In genomic region chr9:75855509-75855908, GRCh38 we compare ENCODE assay signal across 8 cellular contexts.
A peak's percentile ranks its signal among the peaks of the same experiment; 100 is the strongest.
DNase-seq lines count a peak whose midpoint lies in the region; ATAC-seq and TF ChIP-seq lines count a peak whose summit lies in the region.

No MANE protein-coding gene starts in this region.

- H3K36me3 ChIP-seq in adipocyte (ENCODE audit: control insufficient read depth, insufficient read depth, low read length, severe bottlenecking) = no peaks in the 10 kb centered on the region

- H3K4me3 ChIP-seq in AG10803 (ENCODE audit: low read length) = no peak overlapping the region
- no peak overlapping the region for H3K4me3 ChIP-seq in adipocyte (ENCODE audit: low read length)

- CTCF ChIA-PET in HEK293T (lab: Yijun Ruan, JAX) = interaction anchor here (0.6 to 1.5 kb wide), 7 partner anchors 10 to 593 kb away, joined by 3 to 7 read pairs (median 4); no protein-coding TSS in a partner anchor

- no peaks in the 10 kb centered on the region for H3K4me1 ChIP-seq in adipocyte (ENCODE audit: control insufficient read depth, insufficient read depth, low read length)

- no peaks in the 10 kb centered on the region for H3K27me3 ChIP-seq in adipocyte (replicated peaks; ENCODE audit: control insufficient read depth, insufficient read depth, low read length)

- peak; percentile 46 for TF ChIP-seq CTCF in AG10803 (conservative IDR thresholded peaks at IDR 0.05; ENCODE audit: low read length)

- POLR2A ChIA-PET in HEK293T (lab: Yijun Ruan, JAX) = no interaction called here

- DNase-seq in AG10803 (ENCODE audit: low read depth) = peak; percentile 8
- peak; percentile 29 for DNase-seq in HEK293T (ENCODE audit: extremely low spot score)
- peak; percentile 71 for DNase-seq in adipocyte (ENCODE audit: low read depth)
- peak; percentile 58 for DNase-seq in left kidney (ENCODE audit: low read depth, low spot score)
- DNase-seq in NCI-H146 treated with DMSO at 0.1 percent for 48 hours (lab: John Stamatoyannopoulos, UW; ENCODE audit: unreplicated experiment) = no peak
- no peak for DNase-seq in stimulated activated CD4-positive, alpha-beta T cell treated with anti-CD3 and anti-CD28 coated beads, Interleukin-2, amount 100 ng/mL, for 48 hours

- H3K9me3 ChIP-seq in adipocyte (ENCODE audit: control insufficient read depth, low read length) = no peaks in the 10 kb centered on the region

- ATAC-seq in GM18873 (IDR thresholded peaks at IDR 0.05; ENCODE audit: low FRiP score, unreplicated experiment) (no peak), HG02885 (IDR thresholded peaks at IDR 0.05; ENCODE audit: poor library complexity, unreplicated experiment) (no peak)

- H3K9ac ChIP-seq in adipocyte (ENCODE audit: low read length) = no peak overlapping the region

TF ChIP-seq in HEK293T, 16 proteins besides CTCF, POLR2A, EP300 and RAD21:
- TF ChIP-seq ZNF384 (IDR thresholded peaks at IDR 0.05) (no peak), FOXK2 (IDR thresholded peaks at IDR 0.05) (no peak), BHLHE40 (IDR thresholded peaks at IDR 0.05; ENCODE audit: borderline replicate concordance) (no peak), ELF4 (IDR thresholded peaks at IDR 0.05) (no peak), PKNOX1 (IDR thresholded peaks at IDR 0.05) (no peak), FOXM1 (IDR thresholded peaks at IDR 0.05; ENCODE audit: borderline replicate concordance) (no peak), CTBP1 (IDR thresholded peaks at IDR 0.05; ENCODE audit: borderline replicate concordance) (no peak), TARDBP (IDR thresholded peaks at IDR 0.05) (no peak), SUZ12 (IDR thresholded peaks at IDR 0.05) (no peak), NFRKB (IDR thresholded peaks at IDR 0.05) (no peak), L3MBTL2 (conservative IDR thresholded peaks at IDR 0.05) (no peak)

Comparison
In these comparisons a context has a peak if more than half of its experiments do, and no peak if none do; other contexts are left out.
1. DNase-seq: peak in AG10803 (single experiment), HEK293T (single experiment), adipocyte (single experiment) and left kidney (single experiment); none in NCI-H146 treated with DMSO at 0.1 percent for 48 hours (single experiment) and stimulated activated CD4-positive, alpha-beta T cell treated with anti-CD3 and anti-CD28 coated beads, Interleukin-2, amount 100 ng/mL, for 48 hours (0 of 2).